In the genomic region with DNA sequence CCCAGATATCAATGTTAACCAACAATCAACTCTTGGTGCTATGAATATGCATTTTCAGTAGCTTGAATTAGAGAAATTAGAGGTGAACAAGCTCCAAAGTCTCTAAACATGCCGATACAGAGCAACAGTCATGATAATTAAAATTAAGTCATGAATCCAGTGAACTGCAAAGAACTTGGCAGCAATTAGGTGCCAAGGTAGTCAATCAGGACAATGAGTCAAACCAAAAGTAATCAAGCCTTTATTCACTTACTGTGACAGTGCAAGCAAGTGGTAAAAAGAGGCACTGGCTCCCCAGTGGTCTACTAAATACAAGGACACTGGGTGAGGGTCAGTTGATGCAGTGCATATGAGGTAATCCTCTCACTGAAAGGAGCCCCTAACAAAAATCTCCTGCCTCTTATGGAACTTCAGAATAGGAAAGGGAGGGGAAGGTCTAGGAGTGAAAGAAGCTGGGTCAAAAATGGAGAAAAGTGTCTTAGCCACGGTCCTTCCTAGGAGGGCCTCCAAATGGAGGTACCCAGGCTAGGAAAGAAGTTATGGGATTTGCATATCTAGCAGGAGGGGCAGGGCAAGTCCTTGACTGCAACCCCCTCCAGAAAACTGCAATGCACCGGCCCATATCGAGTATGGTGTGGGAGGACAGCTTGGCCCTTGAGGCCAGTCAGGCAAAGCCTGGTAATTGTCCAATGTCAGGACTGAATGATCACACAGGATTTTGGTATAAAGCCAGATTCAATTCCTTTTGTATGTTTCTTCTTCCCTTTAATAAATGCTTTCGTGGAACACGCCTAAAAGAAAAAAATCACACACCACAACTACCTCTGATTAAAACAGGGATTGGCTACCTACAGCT, we compare ENCODE assay signal across 1 cellular context.
A peak's percentile ranks its signal among the peaks of the same experiment; 100 is the strongest.
TF ChIP-seq lines count a peak whose summit lies in the region.

No MANE protein-coding gene starts in this region.

TF ChIP-seq in K562, 482 proteins besides CTCF, POLR2A, EP300 and RAD21:
- TF ChIP-seq, protein P1, sequence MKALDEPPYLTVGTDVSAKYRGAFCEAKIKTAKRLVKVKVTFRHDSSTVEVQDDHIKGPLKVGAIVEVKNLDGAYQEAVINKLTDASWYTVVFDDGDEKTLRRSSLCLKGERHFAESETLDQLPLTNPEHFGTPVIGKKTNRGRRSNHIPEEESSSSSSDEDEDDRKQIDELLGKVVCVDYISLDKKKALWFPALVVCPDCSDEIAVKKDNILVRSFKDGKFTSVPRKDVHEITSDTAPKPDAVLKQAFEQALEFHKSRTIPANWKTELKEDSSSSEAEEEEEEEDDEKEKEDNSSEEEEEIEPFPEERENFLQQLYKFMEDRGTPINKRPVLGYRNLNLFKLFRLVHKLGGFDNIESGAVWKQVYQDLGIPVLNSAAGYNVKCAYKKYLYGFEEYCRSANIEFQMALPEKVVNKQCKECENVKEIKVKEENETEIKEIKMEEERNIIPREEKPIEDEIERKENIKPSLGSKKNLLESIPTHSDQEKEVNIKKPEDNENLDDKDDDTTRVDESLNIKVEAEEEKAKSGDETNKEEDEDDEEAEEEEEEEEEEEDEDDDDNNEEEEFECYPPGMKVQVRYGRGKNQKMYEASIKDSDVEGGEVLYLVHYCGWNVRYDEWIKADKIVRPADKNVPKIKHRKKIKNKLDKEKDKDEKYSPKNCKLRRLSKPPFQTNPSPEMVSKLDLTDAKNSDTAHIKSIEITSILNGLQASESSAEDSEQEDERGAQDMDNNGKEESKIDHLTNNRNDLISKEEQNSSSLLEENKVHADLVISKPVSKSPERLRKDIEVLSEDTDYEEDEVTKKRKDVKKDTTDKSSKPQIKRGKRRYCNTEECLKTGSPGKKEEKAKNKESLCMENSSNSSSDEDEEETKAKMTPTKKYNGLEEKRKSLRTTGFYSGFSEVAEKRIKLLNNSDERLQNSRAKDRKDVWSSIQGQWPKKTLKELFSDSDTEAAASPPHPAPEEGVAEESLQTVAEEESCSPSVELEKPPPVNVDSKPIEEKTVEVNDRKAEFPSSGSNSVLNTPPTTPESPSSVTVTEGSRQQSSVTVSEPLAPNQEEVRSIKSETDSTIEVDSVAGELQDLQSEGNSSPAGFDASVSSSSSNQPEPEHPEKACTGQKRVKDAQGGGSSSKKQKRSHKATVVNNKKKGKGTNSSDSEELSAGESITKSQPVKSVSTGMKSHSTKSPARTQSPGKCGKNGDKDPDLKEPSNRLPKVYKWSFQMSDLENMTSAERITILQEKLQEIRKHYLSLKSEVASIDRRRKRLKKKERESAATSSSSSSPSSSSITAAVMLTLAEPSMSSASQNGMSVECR (CRISPR knock-in tag; IDR thresholded peaks at IDR 0.05) = peak; percentile 31; the same call in 1 of the 2 replicates
- TF ChIP-seq E2F4 (CRISPR knock-in tag; IDR thresholded peaks at IDR 0.05; ENCODE audit: low read depth) (no peak), XRCC4 (IDR thresholded peaks at IDR 0.05; ENCODE audit: extremely low read depth, insufficient read depth, insufficient read length) (no peak), HMG20B (CRISPR knock-in tag; IDR thresholded peaks at IDR 0.05) (no peak), NFIX (CRISPR knock-in tag; IDR thresholded peaks at IDR 0.05; ENCODE audit: low read depth) (no peak), PRPF4 (IDR thresholded peaks at IDR 0.05; ENCODE audit: insufficient read depth, low read depth, low read length, poor library complexity, severe bottlenecking) (no peak), ZC3H11A (IDR thresholded peaks at IDR 0.05; ENCODE audit: low read depth, low read length) (no peak), ILF3 (IDR thresholded peaks at IDR 0.05; ENCODE audit: borderline replicate concordance) (no peak), ZNF12 (CRISPR knock-in tag; IDR thresholded peaks at IDR 0.05) (no peak), NUFIP1 (IDR thresholded peaks at IDR 0.05; ENCODE audit: partially characterized antibody) (no peak), CREBBP (IDR thresholded peaks at IDR 0.05; ENCODE audit: low read depth, low read length) (no peak), ZBTB17 (CRISPR knock-in tag; IDR thresholded peaks at IDR 0.05) (no peak), MYC (IDR thresholded peaks at IDR 0.05; ENCODE audit: low read depth, low read length) (no peak), MYC (CRISPR knock-in tag; IDR thresholded peaks at IDR 0.05; ENCODE audit: borderline replicate concordance, low read depth) (no peak), GABPB1 (CRISPR knock-in tag; IDR thresholded peaks at IDR 0.05) (no peak), PRDM10 (IDR thresholded peaks at IDR 0.05; ENCODE audit: partially characterized antibody) (peak; percentile 96), SMARCA4 (IDR thresholded peaks at IDR 0.05) (0 out of 2 replicates have a peak, but pooled peaks have one; percentile 17)
